Comparison of ENCODE assay signal across 27 cellular contexts in genomic region chr10:76667307-76668012, GRCh38.
"Had no signal": no experiment of that assay in that cellular context is flagged by ENCODE, and none has a peak within 500 bp of the region (broad histone marks: within the 10 kb centered on the region; RNA-seq: fewer than 3 reads in every experiment).

No MANE protein-coding gene starts in this region.

- H3K9me3 Mint-ChIP-seq: activated CD4-positive, alpha-beta T cell treated with anti-CD3 and anti-CD28 coated beads, Interleukin-2, amount 10 ng/mL, durations not matched to agents 24 days and 14 days; activated naive CD4-positive, alpha-beta T cell treated with anti-CD3 and anti-CD28 coated beads for 36 hours; activated T-helper 1 cell treated with anti-CD3 and anti-CD28 coated beads, Interleukin-12 subunit alpha, Interleukin-12 subunit beta, Interleukin-2, Interleukin-4 antibody, amounts not matched to agents 30 ng/mL and 10 ng/mL and 1 ng/mL, durations not matched to agents 14 hours and 24 hours and 36 hours; stimulated activated naive CD8-positive, alpha-beta T cell treated with anti-CD3 and anti-CD28 coated beads, Interleukin-15, Interleukin-2, amounts not matched to agents 100 ng/mL and 50 ng/mL, for 24 hours; type B pancreatic cell had no signal

- H3K4me3 ChIP-seq: coronary artery, dorsolateral prefrontal cortex, right lobe of liver, skin epidermis had no signal

- H3K4me1 Mint-ChIP-seq: activated CD4-positive, alpha-beta T cell treated with anti-CD3 and anti-CD28 coated beads, Interleukin-2, amount 10 ng/mL, durations not matched to agents 24 days and 14 days; activated naive CD8-positive, alpha-beta T cell treated with anti-CD3 and anti-CD28 coated beads for 36 hours; natural killer cell; T-helper 17 cell had no signal

- H3K9me3 ChIP-seq: right lobe of liver had no signal

- H3K27ac ChIP-seq: brain microvascular endothelial cell, coronary artery, dorsolateral prefrontal cortex, right lobe of liver, WERI-Rb-1 had no signal

- H3K36me3 ChIP-seq: brain microvascular endothelial cell, right lobe of liver, WERI-Rb-1 had no signal

- H3K27ac Mint-ChIP-seq: activated CD4-positive, alpha-beta memory T cell treated with anti-CD3 and anti-CD28 coated beads for 36 hours; activated CD4-positive, alpha-beta T cell treated with anti-CD3 and anti-CD28 coated beads, Interleukin-2, amount 10 ng/mL, durations not matched to agents 24 days and 14 days; activated naive CD4-positive, alpha-beta T cell treated with anti-CD3 and anti-CD28 coated beads for 36 hours; activated naive CD8-positive, alpha-beta T cell treated with anti-CD3 and anti-CD28 coated beads for 36 hours; activated T-helper 1 cell treated with anti-CD3 and anti-CD28 coated beads, Interleukin-12 subunit alpha, Interleukin-12 subunit beta, Interleukin-2, Interleukin-4 antibody, amounts not matched to agents 30 ng/mL and 10 ng/mL and 1 ng/mL, durations not matched to agents 14 hours and 24 hours and 36 hours; natural killer cell; progenitor cell of endocrine pancreas; stimulated activated naive CD8-positive, alpha-beta T cell treated with anti-CD3 and anti-CD28 coated beads, Interleukin-15, Interleukin-2, amounts not matched to agents 100 ng/mL and 50 ng/mL, for 24 hours; T-helper 17 cell; type B pancreatic cell had no signal

- H3K4me3 Mint-ChIP-seq: activated CD4-positive, alpha-beta memory T cell treated with anti-CD3 and anti-CD28 coated beads for 36 hours; activated CD4-positive, alpha-beta T cell treated with anti-CD3 and anti-CD28 coated beads, Interleukin-2, amount 10 ng/mL, durations not matched to agents 24 days and 14 days; activated naive CD4-positive, alpha-beta T cell treated with anti-CD3 and anti-CD28 coated beads for 36 hours; activated naive CD8-positive, alpha-beta T cell treated with anti-CD3 and anti-CD28 coated beads for 36 hours; activated T-helper 1 cell treated with anti-CD3 and anti-CD28 coated beads, Interleukin-12 subunit alpha, Interleukin-12 subunit beta, Interleukin-2, Interleukin-4 antibody, amounts not matched to agents 30 ng/mL and 10 ng/mL and 1 ng/mL, durations not matched to agents 14 hours and 24 hours and 36 hours; natural killer cell; stimulated activated naive CD8-positive, alpha-beta T cell treated with anti-CD3 and anti-CD28 coated beads, Interleukin-15, Interleukin-2, amounts not matched to agents 100 ng/mL and 50 ng/mL, for 24 hours; T-helper 17 cell; type B pancreatic cell had no signal

- H3K36me3 Mint-ChIP-seq: activated CD4-positive, alpha-beta memory T cell treated with anti-CD3 and anti-CD28 coated beads for 36 hours; activated naive CD8-positive, alpha-beta T cell treated with anti-CD3 and anti-CD28 coated beads for 36 hours; natural killer cell; type B pancreatic cell had no signal

- DNase-seq: activated CD4-positive, alpha-beta memory T cell treated with anti-CD3 and anti-CD28 coated beads for 36 hours; activated CD4-positive, alpha-beta T cell treated with anti-CD3 and anti-CD28 coated beads, Interleukin-2, amount 10 ng/mL, durations not matched to agents 24 days and 14 days; activated CD4-positive, CD25-positive, alpha-beta regulatory T cell treated with anti-CD3 and anti-CD28 coated beads, Interleukin-2, amount 50 U/mL, for 72 hours; activated CD8-positive, alpha-beta memory T cell treated with anti-CD3 and anti-CD28 coated beads, Interleukin-2, amount 50 U/mL, for 4 hours; activated effector memory CD4-positive, alpha-beta T cell treated with anti-CD3 and anti-CD28 coated beads, Interleukin-2, amount 50 U/mL, for 16 hours; activated naive CD4-positive, alpha-beta T cell treated with anti-CD3 and anti-CD28 coated beads for 36 hours; activated naive CD8-positive, alpha-beta T cell treated with anti-CD3 and anti-CD28 coated beads for 36 hours; activated T-cell treated with anti-CD3 and anti-CD28 coated beads, Interleukin-2, amount 50 U/mL, for 1 hour; brain microvascular endothelial cell; dorsolateral prefrontal cortex; effector memory CD4-positive, alpha-beta T cell; erythroblast; foreskin melanocyte; mesenchymal stem cell; natural killer cell; right lobe of liver; stimulated activated CD4-positive, alpha-beta T cell treated with anti-CD3 and anti-CD28 coated beads, Interleukin-12 subunit alpha, Interleukin-12 subunit beta, amount 100 ng/mL, for 4 hours; stimulated activated CD4-positive, alpha-beta T cell treated with anti-CD3 and anti-CD28 coated beads, Interleukin-4, amount 100 ng/mL, for 1 hour; T-helper 17 cell; T1000; WERI-Rb-1 had no signal

- H3K27me3 Mint-ChIP-seq: activated CD4-positive, alpha-beta memory T cell treated with anti-CD3 and anti-CD28 coated beads for 36 hours; activated CD4-positive, alpha-beta T cell treated with anti-CD3 and anti-CD28 coated beads, Interleukin-2, amount 10 ng/mL, durations not matched to agents 24 days and 14 days; activated naive CD8-positive, alpha-beta T cell treated with anti-CD3 and anti-CD28 coated beads for 36 hours; progenitor cell of endocrine pancreas; stimulated activated naive CD8-positive, alpha-beta T cell treated with anti-CD3 and anti-CD28 coated beads, Interleukin-15, Interleukin-2, amounts not matched to agents 100 ng/mL and 50 ng/mL, for 24 hours; T-helper 17 cell had no signal

- H3K27me3 ChIP-seq: brain microvascular endothelial cell, dorsolateral prefrontal cortex, right lobe of liver had no signal

- H3K4me1 ChIP-seq: right lobe of liver had no signal

- ATAC-seq: natural killer cell, right lobe of liver, T-helper 17 cell had no signal
